Comparison of ENCODE assay signal across 22 cellular contexts in the genomic region with DNA sequence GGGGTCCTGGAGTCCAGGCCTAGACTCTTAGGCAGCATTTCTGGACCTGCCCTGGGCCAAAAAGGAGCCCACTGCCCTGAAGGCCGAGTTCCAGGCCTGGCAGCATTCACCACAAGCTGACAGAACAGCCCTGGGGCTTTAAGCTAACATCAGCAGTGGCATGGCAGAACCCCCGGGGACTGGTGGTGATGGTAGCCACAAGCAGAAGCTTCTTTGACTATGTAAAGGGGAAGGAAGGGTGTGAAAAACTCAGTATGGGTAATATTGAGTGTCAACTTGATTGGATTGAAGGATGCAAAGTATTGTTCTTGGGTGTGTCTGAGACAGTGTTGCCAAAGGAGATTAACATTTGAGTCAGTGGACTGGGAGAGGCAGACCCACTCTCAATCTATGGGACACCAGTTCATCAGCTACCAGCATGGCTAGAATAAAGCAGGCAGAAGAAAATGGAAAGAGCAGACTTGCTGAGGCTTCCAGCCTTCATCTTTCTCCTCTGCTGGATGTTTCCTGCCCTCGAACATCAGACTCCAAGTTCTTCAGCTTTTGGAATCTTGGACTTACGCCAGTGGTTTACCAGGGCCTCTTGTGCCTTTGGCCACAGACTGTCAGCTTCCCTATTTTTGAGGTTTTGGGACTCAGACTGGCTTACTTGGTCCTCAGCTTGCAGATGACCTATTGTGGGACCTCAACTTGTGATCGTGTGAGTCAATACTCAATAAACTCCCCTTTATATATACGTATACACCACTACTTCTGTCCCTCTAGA.
DNase-seq lines count a peak whose midpoint lies in the region; ATAC-seq and TF ChIP-seq lines count a peak whose summit lies in the region.
"Had no signal": no experiment of that assay in that cellular context is flagged by ENCODE, and none has a peak within 500 bp of the region (broad histone marks: within the 10 kb centered on the region; RNA-seq: fewer than 3 reads in every experiment).

No MANE protein-coding gene starts in this region.

- no peak overlapping the region for H3K9ac ChIP-seq in HUES48 (ENCODE audit: low read depth, low read length)

- H3K36me3 Mint-ChIP-seq in CD8-positive, alpha-beta T cell, result no peaks in the 10 kb centered on the region
- H3K36me3 Mint-ChIP-seq in activated T-helper 1 cell treated with anti-CD3 and anti-CD28 coated beads, Interleukin-12 subunit alpha, Interleukin-12 subunit beta, Interleukin-2, Interleukin-4 antibody, amounts not matched to agents 30 ng/mL and 10 ng/mL and 1 ng/mL, durations not matched to agents 14 hours and 24 hours and 36 hours (ENCODE audit: low read depth), result no peaks in the 10 kb centered on the region
- H3K36me3 Mint-ChIP-seq: activated naive CD4-positive, alpha-beta T cell treated with anti-CD3 and anti-CD28 coated beads, Interleukin-2, amount 10 ng/mL, durations not matched to agents 7 days and 5 days; CD4-positive, alpha-beta memory T cell; stimulated activated effector memory CD8-positive, alpha-beta T cell treated with anti-CD3 and anti-CD28 coated beads, Interleukin-12 subunit alpha, Interleukin-12 subunit beta, amount 100 ng/mL, for 72 hours had no signal

- H3K36me3 ChIP-seq in HUES48 (ENCODE audit: control insufficient read depth, insufficient read depth, low read length), result no peaks in the 10 kb centered on the region
- no peaks in the 10 kb centered on the region for H3K36me3 ChIP-seq in breast epithelium
- no peaks in the 10 kb centered on the region for H3K36me3 ChIP-seq in CD8-positive, alpha-beta T cell (ENCODE audit: insufficient read depth, low read length)
- H3K36me3 ChIP-seq: MG63, vagina had no signal

- POLR2A ChIA-PET in RWPE1 (lab: Yijun Ruan, JAX; ENCODE audit: low non-redundant PET), result no interaction called here
- POLR2A ChIA-PET in CD8-positive, alpha-beta T cell (lab: Charles Lee), result no interaction called here

- no peaks in the 10 kb centered on the region for H3K27me3 Mint-ChIP-seq in CD8-positive, alpha-beta T cell (ENCODE audit: low read depth)
- H3K27me3 Mint-ChIP-seq in activated T-helper 1 cell treated with anti-CD3 and anti-CD28 coated beads, Interleukin-12 subunit alpha, Interleukin-12 subunit beta, Interleukin-2, Interleukin-4 antibody, amounts not matched to agents 30 ng/mL and 10 ng/mL and 1 ng/mL, durations not matched to agents 14 hours and 24 hours and 36 hours (ENCODE audit: insufficient read depth), result no peaks in the 10 kb centered on the region
- H3K27me3 Mint-ChIP-seq: activated CD4-positive, alpha-beta T cell treated with anti-CD3 and anti-CD28 coated beads for 36 hours; activated naive CD4-positive, alpha-beta T cell treated with anti-CD3 and anti-CD28 coated beads, Interleukin-2, amount 10 ng/mL, durations not matched to agents 7 days and 5 days; CD4-positive, alpha-beta memory T cell had no signal

- peaks cover 6% of the 10 kb centered on the region; the same call in 1 of the 2 replicates for H3K4me1 ChIP-seq in HUES48 (ENCODE audit: control insufficient read depth, insufficient read depth, low read length)
- H3K4me1 ChIP-seq in breast epithelium, result no peaks in the 10 kb centered on the region
- no peaks in the 10 kb centered on the region for H3K4me1 ChIP-seq in CD8-positive, alpha-beta T cell (ENCODE audit: insufficient read depth, low read length)
- H3K4me1 ChIP-seq: vagina had no signal

- H3K27ac Mint-ChIP-seq in CD8-positive, alpha-beta T cell, result no peak overlapping the region
- H3K27ac Mint-ChIP-seq in activated T-helper 1 cell treated with anti-CD3 and anti-CD28 coated beads, Interleukin-12 subunit alpha, Interleukin-12 subunit beta, Interleukin-2, Interleukin-4 antibody, amounts not matched to agents 30 ng/mL and 10 ng/mL and 1 ng/mL, durations not matched to agents 14 hours and 24 hours and 36 hours, result no peak overlapping the region
- H3K27ac Mint-ChIP-seq: activated CD4-positive, alpha-beta T cell treated with anti-CD3 and anti-CD28 coated beads for 36 hours; activated naive CD4-positive, alpha-beta T cell treated with anti-CD3 and anti-CD28 coated beads, Interleukin-2, amount 10 ng/mL, durations not matched to agents 7 days and 5 days; CD4-positive, alpha-beta memory T cell; nephron progenitor cell; stimulated activated effector memory CD8-positive, alpha-beta T cell treated with anti-CD3 and anti-CD28 coated beads, Interleukin-12 subunit alpha, Interleukin-12 subunit beta, amount 100 ng/mL, for 72 hours had no signal

- H3K9me3 ChIP-seq in HUES48 (ENCODE audit: control insufficient read depth, insufficient read depth, low read length) (no peaks in the 10 kb centered on the region), breast epithelium (peaks cover 0 to 7% of the 10 kb centered on the region in 2 donors)
- no peaks in the 10 kb centered on the region for H3K9me3 ChIP-seq in CD8-positive, alpha-beta T cell (ENCODE audit: low read length)
- H3K9me3 ChIP-seq: MG63, mucosa of descending colon, vagina had no signal

- TF ChIP-seq POLR2A in breast epithelium (IDR thresholded peaks at IDR 0.05), result no peak

- H3K4me3 ChIP-seq in HUES48 (ENCODE audit: low read depth, low read length), result no peak overlapping the region
- no peak overlapping the region for H3K4me3 ChIP-seq in breast epithelium
- H3K4me3 ChIP-seq in CD8-positive, alpha-beta T cell (ENCODE audit: low read depth, low read length), result no peak overlapping the region
- H3K4me3 ChIP-seq: MG63, mucosa of descending colon, vagina had no signal

- no peak for TF ChIP-seq CTCF in RWPE1 (conservative IDR thresholded peaks at IDR 0.05; ENCODE audit: low read depth)
- no peak for TF ChIP-seq CTCF in breast epithelium (IDR thresholded peaks at IDR 0.05)
- TF ChIP-seq CTCF in CD8-positive, alpha-beta T cell (IDR thresholded peaks at IDR 0.05), result no peak

- DNase-seq in RWPE1 (ENCODE audit: low spot score), result no peak
- no peak for DNase-seq in breast epithelium (ENCODE audit: low spot score in 2 of 2)
- DNase-seq in renal cortical epithelial cell (ENCODE audit: low read depth), result peak; percentile 9
- DNase-seq in CD8-positive, alpha-beta T cell, result no peak
- DNase-seq in activated T-helper 1 cell treated with anti-CD3 and anti-CD28 coated beads, Interleukin-12 subunit alpha, Interleukin-12 subunit beta, Interleukin-2, Interleukin-4 antibody, amounts not matched to agents 30 ng/mL and 10 ng/mL and 1 ng/mL, durations not matched to agents 14 hours and 24 hours and 36 hours (ENCODE audit: low spot score), result no peak
- DNase-seq: activated CD4-positive, alpha-beta T cell treated with anti-CD3 and anti-CD28 coated beads for 36 hours; activated naive CD4-positive, alpha-beta T cell treated with anti-CD3 and anti-CD28 coated beads, Interleukin-2, amount 10 ng/mL, durations not matched to agents 7 days and 5 days; activated T-cell treated with anti-CD3 and anti-CD28 coated beads, Interleukin-2, amount 50 U/mL, for 48 hours; anterior cingulate cortex; CD4-positive, alpha-beta memory T cell; DMS153; MG63; mucosa of descending colon; NCI-H524 treated with DMSO at 0.1 percent for 48 hours; nephron progenitor cell; posterior cingulate gyrus; stimulated activated CD4-positive, alpha-beta T cell treated with anti-CD3 and anti-CD28 coated beads, Interleukin-1b, Interleukin-23, amount 100 ng/mL, for 48 hours had no signal

- H3K9me3 Mint-ChIP-seq in CD8-positive, alpha-beta T cell, result peaks cover 16% of the 10 kb centered on the region
- H3K9me3 Mint-ChIP-seq in activated T-helper 1 cell treated with anti-CD3 and anti-CD28 coated beads, Interleukin-12 subunit alpha, Interleukin-12 subunit beta, Interleukin-2, Interleukin-4 antibody, amounts not matched to agents 30 ng/mL and 10 ng/mL and 1 ng/mL, durations not matched to agents 14 hours and 24 hours and 36 hours, result peaks cover 11% of the 10 kb centered on the region
- H3K9me3 Mint-ChIP-seq: nephron progenitor cell had no signal

- no peak for ATAC-seq in CD8-positive, alpha-beta T cell
- ATAC-seq in HG02885 (IDR thresholded peaks at IDR 0.05; ENCODE audit: poor library complexity, unreplicated experiment), result no peak
- ATAC-seq: activated CD4-positive, alpha-beta T cell treated with anti-CD3 and anti-CD28 coated beads for 36 hours; mucosa of descending colon; stimulated activated effector memory CD8-positive, alpha-beta T cell treated with anti-CD3 and anti-CD28 coated beads, Interleukin-12 subunit alpha, Interleukin-12 subunit beta, amount 100 ng/mL, for 72 hours had no signal

- H3K27me3 ChIP-seq in HUES48 (ENCODE audit: control insufficient read depth, insufficient read depth, low read length) (no peaks in the 10 kb centered on the region), breast epithelium (no peaks in the 10 kb centered on the region)
- H3K27me3 ChIP-seq in CD8-positive, alpha-beta T cell (ENCODE audit: insufficient read depth, low read length), result no peaks in the 10 kb centered on the region
- H3K27me3 ChIP-seq: MG63, vagina had no signal

- intact Hi-C loops in breast epithelium (cut with DNase I; ENCODE audit: low total_unique reads), result no loop called here
- intact Hi-C loops in CD8-positive, alpha-beta T cell (cut with DNase I, micrococcal nuclease), result no loop called here
- intact Hi-C loops in activated T-helper 1 cell treated with anti-CD3 and anti-CD28 coated beads, Interleukin-12 subunit alpha, Interleukin-12 subunit beta, Interleukin-2, Interleukin-4 antibody, amounts not matched to agents 30 ng/mL and 10 ng/mL and 1 ng/mL, durations not matched to agents 14 hours and 24 hours and 36 hours (cut with micrococcal nuclease), result no loop called here

- H3K4me1 Mint-ChIP-seq in CD8-positive, alpha-beta T cell (ENCODE audit: low read depth), result no peaks in the 10 kb centered on the region
- no peaks in the 10 kb centered on the region for H3K4me1 Mint-ChIP-seq in activated T-helper 1 cell treated with anti-CD3 and anti-CD28 coated beads, Interleukin-12 subunit alpha, Interleukin-12 subunit beta, Interleukin-2, Interleukin-4 antibody, amounts not matched to agents 30 ng/mL and 10 ng/mL and 1 ng/mL, durations not matched to agents 14 hours and 24 hours and 36 hours (ENCODE audit: low read depth)
- H3K4me1 Mint-ChIP-seq: activated CD4-positive, alpha-beta T cell treated with anti-CD3 and anti-CD28 coated beads for 36 hours; activated naive CD4-positive, alpha-beta T cell treated with anti-CD3 and anti-CD28 coated beads, Interleukin-2, amount 10 ng/mL, durations not matched to agents 7 days and 5 days; CD4-positive, alpha-beta memory T cell; nephron progenitor cell; stimulated activated effector memory CD8-positive, alpha-beta T cell treated with anti-CD3 and anti-CD28 coated beads, Interleukin-12 subunit alpha, Interleukin-12 subunit beta, amount 100 ng/mL, for 72 hours had no signal

- no peak overlapping the region for H3K4me3 Mint-ChIP-seq in CD8-positive, alpha-beta T cell
- no peak overlapping the region for H3K4me3 Mint-ChIP-seq in activated T-helper 1 cell treated with anti-CD3 and anti-CD28 coated beads, Interleukin-12 subunit alpha, Interleukin-12 subunit beta, Interleukin-2, Interleukin-4 antibody, amounts not matched to agents 30 ng/mL and 10 ng/mL and 1 ng/mL, durations not matched to agents 14 hours and 24 hours and 36 hours
- H3K4me3 Mint-ChIP-seq: activated CD4-positive, alpha-beta T cell treated with anti-CD3 and anti-CD28 coated beads for 36 hours; activated naive CD4-positive, alpha-beta T cell treated with anti-CD3 and anti-CD28 coated beads, Interleukin-2, amount 10 ng/mL, durations not matched to agents 7 days and 5 days; CD4-positive, alpha-beta memory T cell; nephron progenitor cell; stimulated activated effector memory CD8-positive, alpha-beta T cell treated with anti-CD3 and anti-CD28 coated beads, Interleukin-12 subunit alpha, Interleukin-12 subunit beta, amount 100 ng/mL, for 72 hours had no signal

- H3K27ac ChIP-seq in HUES48 (ENCODE audit: low read depth, low read length), result peak overlapping the region; percentile 29
- H3K27ac ChIP-seq in RWPE1, result peak overlapping the region; percentile 71
- peak overlapping the region; percentile 78 to 81 for H3K27ac ChIP-seq in breast epithelium
- H3K27ac ChIP-seq in CD8-positive, alpha-beta T cell (ENCODE audit: low read depth, low read length), result no peak overlapping the region
- H3K27ac ChIP-seq: HL-60, vagina had no signal

- CTCF ChIA-PET in RWPE1 (lab: Yijun Ruan, JAX), result interaction anchor here (0.8 kb wide), 1 partner anchor 527 kb away, joined by 3 read pairs; no protein-coding TSS in a partner anchor
- CTCF ChIA-PET in CD8-positive, alpha-beta T cell (lab: Charles Lee), result no interaction called here
